Comparison of ENCODE assay signal across 1 cellular context in the genomic region with DNA sequence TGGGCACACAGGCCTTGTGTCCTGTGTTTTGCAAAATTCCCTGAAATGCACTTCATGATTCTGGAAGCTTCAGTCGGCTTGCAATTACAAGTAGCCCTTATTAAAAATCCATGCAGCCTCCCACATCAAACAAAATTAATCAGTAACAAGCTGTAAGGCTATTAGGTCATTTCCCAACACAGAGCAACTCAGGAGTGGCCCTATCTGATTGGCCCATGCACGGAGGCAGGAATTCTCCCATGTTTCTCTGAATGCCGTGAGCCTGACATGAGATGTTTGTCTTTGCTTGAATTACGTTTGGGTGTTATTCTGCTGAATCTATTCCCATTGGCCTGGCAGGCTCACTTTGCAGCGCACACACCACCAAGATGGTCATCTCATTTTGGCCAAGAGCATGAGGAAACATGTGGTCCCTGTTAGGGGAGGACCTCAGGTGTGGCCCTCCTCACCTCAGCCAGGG.
TF ChIP-seq lines count a peak whose summit lies in the region.

No MANE protein-coding gene starts in this region.

TF ChIP-seq in HepG2, 621 proteins besides CTCF, POLR2A, EP300 and RAD21:
- TF ChIP-seq CEBPB (IDR thresholded peaks at IDR 0.05; ENCODE audit: borderline replicate concordance, low read depth, low read length) (peak; percentile 32; the same call in 1 of the 2 replicates), IKZF1 (IDR thresholded peaks at IDR 0.05) (no peak)
- TF ChIP-seq, protein P1, sequence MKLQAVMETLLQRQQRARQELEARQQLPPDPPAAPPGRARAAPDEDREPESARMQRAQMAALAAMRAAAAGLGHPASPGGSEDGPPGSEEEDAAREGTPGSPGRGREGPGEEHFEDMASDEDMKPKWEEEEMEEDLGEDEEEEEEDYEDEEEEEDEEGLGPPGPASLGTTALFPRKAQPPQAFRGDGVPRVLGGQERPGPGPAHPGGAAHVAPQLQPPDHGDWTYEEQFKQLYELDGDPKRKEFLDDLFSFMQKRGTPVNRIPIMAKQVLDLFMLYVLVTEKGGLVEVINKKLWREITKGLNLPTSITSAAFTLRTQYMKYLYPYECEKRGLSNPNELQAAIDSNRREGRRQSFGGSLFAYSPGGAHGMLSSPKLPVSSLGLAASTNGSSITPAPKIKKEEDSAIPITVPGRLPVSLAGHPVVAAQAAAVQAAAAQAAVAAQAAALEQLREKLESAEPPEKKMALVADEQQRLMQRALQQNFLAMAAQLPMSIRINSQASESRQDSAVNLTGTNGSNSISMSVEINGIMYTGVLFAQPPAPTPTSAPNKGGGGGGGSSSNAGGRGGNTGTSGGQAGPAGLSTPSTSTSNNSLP (IDR thresholded peaks at IDR 0.05; ENCODE audit: low read depth, low read length): peak; percentile 50; the same call in 1 of the 2 replicates
